1 cellular context compared by ENCODE assay signal in genomic region chr14:61713724-61714437, GRCh38.
TF ChIP-seq lines count a peak whose summit lies in the region.

No MANE protein-coding gene starts in this region.

TF ChIP-seq in WTC11, 78 proteins besides CTCF, POLR2A, EP300 and RAD21 (continued from another document):
- TF ChIP-seq ARID4B (CRISPR knock-in tag; IDR thresholded peaks at IDR 0.05; ENCODE audit: borderline replicate concordance), result no peak
- no peak for TF ChIP-seq GRHL2 (CRISPR knock-in tag; IDR thresholded peaks at IDR 0.05; ENCODE audit: insufficient replicate concordance, severe bottlenecking)
- no peak for TF ChIP-seq HMGA2 (CRISPR knock-in tag; IDR thresholded peaks at IDR 0.05)
- no peak for TF ChIP-seq JAZF1 (CRISPR knock-in tag; IDR thresholded peaks at IDR 0.05)
- TF ChIP-seq ZNF423 (CRISPR knock-in tag; IDR thresholded peaks at IDR 0.05), result no peak
- no peak for TF ChIP-seq TEAD4 (CRISPR knock-in tag; IDR thresholded peaks at IDR 0.05)
- no peak for TF ChIP-seq ATF3 (CRISPR knock-in tag; conservative IDR thresholded peaks at IDR 0.05)
- TF ChIP-seq MYBL2 (CRISPR knock-in tag; IDR thresholded peaks at IDR 0.05), result no peak
